Comparison of ENCODE assay signal across 16 cellular contexts in genomic region chr1:112057736-112058135, GRCh38.
DNase-seq lines count a peak whose midpoint lies in the region; ATAC-seq, FAIRE-seq and TF ChIP-seq lines count a peak whose summit lies in the region.
"Had no signal": no experiment of that assay in that cellular context is flagged by ENCODE, and none has a peak within 500 bp of the region (broad histone marks: within the 10 kb centered on the region; RNA-seq: fewer than 3 reads in every experiment).

No MANE protein-coding gene starts in this region.

- peaks cover 4% of the 10 kb centered on the region for H3K27me3 Mint-ChIP-seq in endothelial cell (ENCODE audit: unreplicated experiment)

- H3K4ac ChIP-seq in neuronal stem cell (ENCODE audit: low read length) = no peak overlapping the region

- no peak overlapping the region for H2BK5ac ChIP-seq in neuronal stem cell (ENCODE audit: low read length)

- H3K27ac ChIP-seq in SK-N-SH (ENCODE audit: low read depth in 2 of 2, low read length in 1 of 2) = no peak overlapping the region
- H3K27ac ChIP-seq in BLaER1 treated with 17β-estradiol and CSF1 and Interleukin-3, amounts not matched to agents 10 nM and 100 nM = no peak overlapping the region
- H3K27ac ChIP-seq in neuronal stem cell (replicated peaks; ENCODE audit: low read length) = no peak overlapping the region
- no peak overlapping the region for H3K27ac ChIP-seq in kidney (ENCODE audit: low read depth in 2 of 2, low read length in 2 of 2)
- H3K27ac ChIP-seq: A549, GM23248 had no signal

- no peaks in the 10 kb centered on the region for H3K27me3 ChIP-seq in SK-N-SH (ENCODE audit: insufficient read depth)
- H3K27me3 ChIP-seq in BLaER1 treated with 17β-estradiol and CSF1 and Interleukin-3, amounts not matched to agents 10 nM and 100 nM = peaks cover 0 to 17% (median 0%) of the 10 kb centered on the region in 11 experiments; a peak in 7 of 22 replicates
- no peaks in the 10 kb centered on the region for H3K27me3 ChIP-seq in neuronal stem cell (ENCODE audit: control insufficient read depth in 3 of 3, insufficient read depth in 3 of 3, low read depth in 1 of 3, low read length in 3 of 3)
- H3K27me3 ChIP-seq: BE2C had no signal

- no peak overlapping the region for H4K8ac ChIP-seq in neuronal stem cell (ENCODE audit: low read depth, low read length)

- no peak overlapping the region for H3K27ac Mint-ChIP-seq in endothelial cell (ENCODE audit: unreplicated experiment)
- H3K27ac Mint-ChIP-seq: CD8-positive, alpha-beta memory T cell had no signal

- no peaks in the 10 kb centered on the region for H3F3A ChIP-seq in SK-N-SH (replicated peaks; ENCODE audit: insufficient read depth)

- no peak overlapping the region for H3K4me3 Mint-ChIP-seq in endothelial cell (ENCODE audit: unreplicated experiment)
- H3K4me3 Mint-ChIP-seq: CD8-positive, alpha-beta memory T cell had no signal

- H4K91ac ChIP-seq in neuronal stem cell (ENCODE audit: low read depth, low read length, poor library complexity) = no peak overlapping the region

- no peaks in the 10 kb centered on the region for H3K36me3 Mint-ChIP-seq in endothelial cell (ENCODE audit: low read depth, unreplicated experiment)
- H3K36me3 Mint-ChIP-seq: CD8-positive, alpha-beta memory T cell had no signal

- CTCF ChIA-PET in SK-N-SH (lab: Yijun Ruan, JAX) = no interaction called here

- H3K4me1 Mint-ChIP-seq in endothelial cell (ENCODE audit: unreplicated experiment) = no peaks in the 10 kb centered on the region
- H3K4me1 Mint-ChIP-seq: CD8-positive, alpha-beta memory T cell had no signal

- no peak overlapping the region for H2AK5ac ChIP-seq in neuronal stem cell (ENCODE audit: low read depth, low read length)

- no peak for TF ChIP-seq CTCF in SK-N-SH (IDR thresholded peaks at IDR 0.05)
- TF ChIP-seq CTCF in kidney (IDR thresholded peaks at IDR 0.05; ENCODE audit: borderline replicate concordance, extremely low read depth, insufficient read depth) = no peak
- TF ChIP-seq CTCF in endothelial cell (IDR thresholded peaks at IDR 0.05; ENCODE audit: unreplicated experiment) = no peak

- TF ChIP-seq POLR2A in H54 (IDR thresholded peaks at IDR 0.05; ENCODE audit: low read depth, low read length) = 0 out of 2 replicates have a peak, but pooled peaks have one; percentile 11

- POLR2A ChIA-PET in SK-N-SH (lab: Yijun Ruan, JAX) = no interaction called here

- H2BK120ac ChIP-seq in neuronal stem cell (ENCODE audit: low read depth, low read length) = no peak overlapping the region

- H3K36me3 ChIP-seq in SK-N-SH (replicated peaks in 1 of 2; ENCODE audit: control insufficient read depth in 1 of 2, insufficient read depth in 2 of 2, low read length in 1 of 2) (no peaks in the 10 kb centered on the region), neuronal stem cell (replicated peaks in 1 of 2; ENCODE audit: control insufficient read depth in 2 of 2, insufficient read depth in 2 of 2, low read length in 2 of 2) (no peaks in the 10 kb centered on the region), kidney (ENCODE audit: control insufficient read depth in 1 of 2, insufficient read depth in 2 of 2, low read length in 2 of 2) (no peaks in the 10 kb centered on the region)
- H3K36me3 ChIP-seq in BLaER1 treated with 17β-estradiol and CSF1 and Interleukin-3, amounts not matched to agents 10 nM and 100 nM = no peaks in the 10 kb centered on the region
- H3K36me3 ChIP-seq: BE2C had no signal

- FAIRE-seq in H54 (lab: Jason Lieb, UNC) (no peak), kidney (lab: Jason Lieb, UNC) (no peak)
- FAIRE-seq: A549, GM12878, GM18507 had no signal

- H3K79me1 ChIP-seq in neuronal stem cell (ENCODE audit: low read depth, low read length) = no peaks in the 10 kb centered on the region

- no peak overlapping the region for H3K23ac ChIP-seq in neuronal stem cell (ENCODE audit: low read depth, low read length, poor library complexity)

- H2AFZ ChIP-seq in SK-N-SH (ENCODE audit: low read depth) = no peak overlapping the region
- H2AFZ ChIP-seq in neuronal stem cell (ENCODE audit: low read length) = no peak overlapping the region
- H2AFZ ChIP-seq: GM23248 had no signal

- H3K9me3 ChIP-seq in SK-N-SH = no peaks in the 10 kb centered on the region
- no peaks in the 10 kb centered on the region for H3K9me3 ChIP-seq in BLaER1 treated with 17β-estradiol and CSF1 and Interleukin-3, amounts not matched to agents 10 nM and 100 nM (replicated peaks in 1 of 11)
- peaks cover 0 to 3% of the 10 kb centered on the region in 2 donors for H3K9me3 ChIP-seq in neuronal stem cell (replicated peaks in 1 of 2; ENCODE audit: control insufficient read depth in 2 of 2, insufficient read depth in 1 of 2, low read depth in 1 of 2, low read length in 2 of 2)
- no peaks in the 10 kb centered on the region for H3K9me3 ChIP-seq in kidney (ENCODE audit: control insufficient read depth in 1 of 2, low read length in 2 of 2)
- H3K9me3 ChIP-seq: A549, BE2C, Caco-2 had no signal

- no peak for TF ChIP-seq RAD21 in SK-N-SH (IDR thresholded peaks at IDR 0.05; ENCODE audit: low read length)

- H3K79me2 ChIP-seq in SK-N-SH (ENCODE audit: insufficient read depth) = no peaks in the 10 kb centered on the region

- no peaks in the 10 kb centered on the region for H3K9me2 ChIP-seq in SK-N-SH

- H3K4me2 ChIP-seq in SK-N-SH = no peak overlapping the region
- H3K4me2 ChIP-seq in BLaER1 treated with 17β-estradiol and CSF1 and Interleukin-3, amounts not matched to agents 10 nM and 100 nM = peak overlapping the region in 9 of 11 experiments; percentile 22 to 83 (median 69); a peak in 18 of 22 replicates
- H3K4me2 ChIP-seq in neuronal stem cell (ENCODE audit: insufficient read depth, low read length, poor library complexity, severe bottlenecking) = no peak overlapping the region
- H3K4me2 ChIP-seq: A549 had no signal

- H2BK12ac ChIP-seq in neuronal stem cell (ENCODE audit: low read length) = no peak overlapping the region

- H3K4me1 ChIP-seq in SK-N-SH (ENCODE audit: control insufficient read depth in 1 of 2, insufficient read depth in 2 of 2, low read depth in 1 of 2, low read length in 1 of 2) (peaks cover 0 to 9% of the 10 kb centered on the region in 2 experiments; a peak in 2 of 4 replicates), neuronal stem cell (ENCODE audit: control insufficient read depth in 2 of 2, insufficient read depth in 1 of 2, low read depth in 1 of 2, low read length in 2 of 2) (no peaks in the 10 kb centered on the region), kidney (ENCODE audit: control insufficient read depth in 1 of 2, insufficient read depth in 1 of 2, low read depth in 1 of 2, low read length in 2 of 2) (no peaks in the 10 kb centered on the region)
- H3K4me1 ChIP-seq in BLaER1 treated with 17β-estradiol and CSF1 and Interleukin-3, amounts not matched to agents 10 nM and 100 nM = peaks cover 0 to 73% (median 60%) of the 10 kb centered on the region in 10 experiments; a peak in 17 of 20 replicates
- H3K4me1 ChIP-seq: A549, BE2C, Caco-2 had no signal

- no peaks in the 10 kb centered on the region for H3K9me3 Mint-ChIP-seq in endothelial cell (ENCODE audit: unreplicated experiment)
- H3K9me3 Mint-ChIP-seq: CD8-positive, alpha-beta memory T cell had no signal

- intact Hi-C loops in kidney (cut with DNase I) = no loop called here

- H3K4me3 ChIP-seq in SK-N-SH (ENCODE audit: low read depth in 2 of 2, low read length in 1 of 2) = no peak overlapping the region
- no peak overlapping the region for H3K4me3 ChIP-seq in BLaER1 treated with 17β-estradiol and CSF1 and Interleukin-3, amounts not matched to agents 10 nM and 100 nM
- no peak overlapping the region for H3K4me3 ChIP-seq in neuronal stem cell (ENCODE audit: low read length in 2 of 2)
- no peak overlapping the region for H3K4me3 ChIP-seq in kidney (ENCODE audit: low read length in 2 of 2)
- H3K4me3 ChIP-seq: A549, GM12878, GM23248 had no signal

- H3K14ac ChIP-seq in neuronal stem cell (ENCODE audit: low read length) = no peak overlapping the region

- TF ChIP-seq EP300 in SK-N-SH (IDR thresholded peaks at IDR 0.05; ENCODE audit: borderline replicate concordance in 1 of 2, low read depth in 1 of 2, low read length in 1 of 2) = no peak

- no peaks in the 10 kb centered on the region for H4K20me1 ChIP-seq in SK-N-SH (ENCODE audit: insufficient read depth)
- H4K20me1 ChIP-seq in BLaER1 treated with 17β-estradiol and CSF1 and Interleukin-3, amounts not matched to agents 10 nM and 100 nM = peaks cover 0 to 8% (median 0%) of the 10 kb centered on the region in 11 experiments; a peak in 1 of 22 replicates

- 43% methylated on average over 5 of the region's 5 CpGs for WGBS in SK-N-SH (ENCODE audit: low lambda C conversion rate)
- WGBS in neuronal stem cell (ENCODE audit: extremely low coverage in 2 of 2, insufficient read length in 2 of 2, insufficient replicate concordance in 1 of 2), 2 donors = no CpG with 5 or more reads among the region's 5 CpGs

- no peak overlapping the region for H2BK15ac ChIP-seq in neuronal stem cell (ENCODE audit: low read length)

- peak; percentile 24 for DNase-seq in SK-N-SH
- no peak for DNase-seq in H54 (ENCODE audit: insufficient read length, low spot score)
- DNase-seq in neuronal stem cell (ENCODE audit: low spot score) = no peak
- no peak for DNase-seq in kidney
- no peak for DNase-seq in endothelial cell (ENCODE audit: low spot score)
- DNase-seq: BE2C; Caco-2; CD8-positive, alpha-beta memory T cell; DMS79; GM23248; H7 had no signal

- H3K9ac ChIP-seq in SK-N-SH (no peak overlapping the region), neuronal stem cell (ENCODE audit: low read depth, low read length, poor library complexity) (no peak overlapping the region), kidney (ENCODE audit: low read length in 2 of 2) (no peak overlapping the region)
- no peak overlapping the region for H3K9ac ChIP-seq in BLaER1 treated with 17β-estradiol and CSF1 and Interleukin-3, amounts not matched to agents 10 nM and 100 nM
- H3K9ac ChIP-seq: GM23248 had no signal

- peak overlapping the region; percentile 67 for H3K18ac ChIP-seq in neuronal stem cell (ENCODE audit: low read length)

- ATAC-seq in SK-N-SH treated with all-trans-retinoic acid at 6 μM for 48 hours = no peak
- ATAC-seq: A549, GM12878 had no signal

TF ChIP-seq in SK-N-SH, 30 proteins besides CTCF, POLR2A, EP300 and RAD21 (continues in another document):
- no peak for TF ChIP-seq RXRA (IDR thresholded peaks at IDR 0.05; ENCODE audit: borderline replicate concordance, low read depth)

TF ChIP-seq in SK-N-SH treated with all-trans-retinoic acid at 6 μM for 48 hours, 23 proteins besides CTCF, POLR2A, EP300 and RAD21 (continues in another document):
- TF ChIP-seq, protein P1, sequence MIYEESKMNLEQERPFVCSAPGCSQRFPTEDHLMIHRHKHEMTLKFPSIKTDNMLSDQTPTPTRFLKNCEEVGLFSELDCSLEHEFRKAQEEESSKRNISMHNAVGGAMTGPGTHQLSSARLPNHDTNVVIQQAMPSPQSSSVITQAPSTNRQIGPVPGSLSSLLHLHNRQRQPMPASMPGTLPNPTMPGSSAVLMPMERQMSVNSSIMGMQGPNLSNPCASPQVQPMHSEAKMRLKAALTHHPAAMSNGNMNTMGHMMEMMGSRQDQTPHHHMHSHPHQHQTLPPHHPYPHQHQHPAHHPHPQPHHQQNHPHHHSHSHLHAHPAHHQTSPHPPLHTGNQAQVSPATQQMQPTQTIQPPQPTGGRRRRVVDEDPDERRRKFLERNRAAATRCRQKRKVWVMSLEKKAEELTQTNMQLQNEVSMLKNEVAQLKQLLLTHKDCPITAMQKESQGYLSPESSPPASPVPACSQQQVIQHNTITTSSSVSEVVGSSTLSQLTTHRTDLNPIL (CRISPR knock-in tag; IDR thresholded peaks at IDR 0.05; ENCODE audit: low read depth) = no peak
- no peak for TF ChIP-seq RARB (CRISPR knock-in tag; IDR thresholded peaks at IDR 0.05)
- no peak for TF ChIP-seq ISL1 (CRISPR knock-in tag; IDR thresholded peaks at IDR 0.05)

Comparison
In these comparisons a context has a peak if more than half of its experiments do, and no peak if none do; other contexts are left out.
1. H3K4me2 ChIP-seq: peak in BLaER1 treated with 17β-estradiol and CSF1 and Interleukin-3, amounts not matched to agents 10 nM and 100 nM (9 of 11); none in SK-N-SH (single experiment) and neuronal stem cell (single experiment).